In genomic region chr16:79272141-79272577, GRCh38 we compare ENCODE assay signal across 10 cellular contexts.
DNase-seq lines count a peak whose midpoint lies in the region; ATAC-seq, FAIRE-seq and TF ChIP-seq lines count a peak whose summit lies in the region.
"Had no signal": no experiment of that assay in that cellular context is flagged by ENCODE, and none has a peak within 500 bp of the region (broad histone marks: within the 10 kb centered on the region; RNA-seq: fewer than 3 reads in every experiment).

No MANE protein-coding gene starts in this region.

- DNase-seq in GM12891 (ENCODE audit: insufficient read length, low spot score) (no peak), GF-D8 (lab: John Stamatoyannopoulos, UW) (no peak), caudate nucleus (lab: John Stamatoyannopoulos, UW) (no peak)
- peak; percentile 75 to 83 for DNase-seq in activated CD4-positive, alpha-beta T cell treated with anti-CD3 and anti-CD28 coated beads, Interleukin-2, amount 50 U/mL, for 48 hours
- peak; percentile 73 to 78 for DNase-seq in activated naive CD4-positive, alpha-beta T cell treated with anti-CD3 and anti-CD28 coated beads, Interleukin-2, amount 50 U/mL, for 72 hours (ENCODE audit: low spot score in 2 of 2)
- peak; percentile 54 for DNase-seq in stimulated activated CD4-positive, alpha-beta T cell treated with anti-CD3 and anti-CD28 coated beads, Interleukin-4, amount 100 ng/mL, for 1 hour
- DNase-seq in effector CD8-positive, alpha-beta T cell (lab: John Stamatoyannopoulos, UW) = no peak
- DNase-seq: NCI-H1092, uterus had no signal

- ATAC-seq in activated naive CD4-positive, alpha-beta T cell treated with anti-CD3 and anti-CD28 coated beads, Interleukin-2, amount 50 U/mL, for 72 hours = peak; percentile 66 to 73
- ATAC-seq in GM18861 (IDR thresholded peaks at IDR 0.05; ENCODE audit: unreplicated experiment) = no peak

- peak; percentile 38 for FAIRE-seq in GM12891 (lab: Jason Lieb, UNC)

- no peak overlapping the region for H3K27ac ChIP-seq in caudate nucleus (ENCODE audit: low read depth, low read length)
- H3K27ac ChIP-seq: uterus had no signal

- H3K36me3 Mint-ChIP-seq in activated naive CD4-positive, alpha-beta T cell treated with anti-CD3 and anti-CD28 coated beads, Interleukin-2, amount 50 U/mL, for 72 hours = peaks cover 6 to 9% of the 10 kb centered on the region in 2 donors

- H3K27ac Mint-ChIP-seq in activated naive CD4-positive, alpha-beta T cell treated with anti-CD3 and anti-CD28 coated beads, Interleukin-2, amount 50 U/mL, for 72 hours = peak overlapping the region; percentile 69 to 73

- H3K9me3 Mint-ChIP-seq in activated naive CD4-positive, alpha-beta T cell treated with anti-CD3 and anti-CD28 coated beads, Interleukin-2, amount 50 U/mL, for 72 hours = peaks cover 0 to 9% of the 10 kb centered on the region in 2 donors

- TF ChIP-seq POLR2A in GM12891 (IDR thresholded peaks at IDR 0.05; ENCODE audit: low read depth, low read length) = no peak

TF ChIP-seq in GM12891, 5 proteins besides CTCF, POLR2A, EP300 and RAD21:
- TF ChIP-seq TAF1 (IDR thresholded peaks at IDR 0.05; ENCODE audit: low read depth, low read length) (no peak), POU2F2 (IDR thresholded peaks at IDR 0.05; ENCODE audit: low read depth, low read length) (no peak), PAX5 (IDR thresholded peaks at IDR 0.05; ENCODE audit: insufficient read depth, low read length, severe bottlenecking) (no peak), POLR2AphosphoS5 (IDR thresholded peaks at IDR 0.05; ENCODE audit: low read depth, low read length) (no peak), SPI1 (IDR thresholded peaks at IDR 0.05; ENCODE audit: low read depth, low read length) (no peak)

Comparison
In these comparisons a context has a peak if more than half of its experiments do, and no peak if none do; other contexts are left out.
1. DNase-seq: peak in activated CD4-positive, alpha-beta T cell treated with anti-CD3 and anti-CD28 coated beads, Interleukin-2, amount 50 U/mL, for 48 hours (2 of 2), activated naive CD4-positive, alpha-beta T cell treated with anti-CD3 and anti-CD28 coated beads, Interleukin-2, amount 50 U/mL, for 72 hours (2 of 2) and stimulated activated CD4-positive, alpha-beta T cell treated with anti-CD3 and anti-CD28 coated beads, Interleukin-4, amount 100 ng/mL, for 1 hour (single experiment); none in GM12891 (single experiment), effector CD8-positive, alpha-beta T cell (single experiment), GF-D8 (single experiment) and caudate nucleus (0 of 61).